In the genomic region with DNA sequence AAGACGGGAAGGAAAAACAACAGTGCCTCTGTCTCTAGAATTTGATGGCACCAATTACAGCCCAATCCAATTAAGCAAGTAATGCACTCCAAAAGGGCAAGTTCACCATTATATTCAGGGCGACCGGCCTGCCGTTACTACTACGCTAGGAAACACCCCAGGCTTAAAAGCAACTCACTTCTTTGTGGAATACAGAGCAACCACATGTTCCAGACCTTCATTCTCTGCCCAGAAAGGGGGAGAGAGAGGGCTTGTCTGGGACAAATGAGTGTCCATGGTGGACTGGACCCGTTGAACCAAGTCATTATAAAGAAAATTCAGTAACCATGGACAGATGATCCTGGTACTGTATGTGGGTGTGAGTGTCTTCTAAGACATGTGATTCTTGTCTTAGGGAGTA, we compare ENCODE assay signal across 19 cellular contexts. TPM values are rescaled to one million over a fixed set of nuclear protein-coding genes. Genes with fewer than 3 reads are reported as not detected.
DNase-seq lines count a peak whose midpoint lies in the region; ATAC-seq, FAIRE-seq and TF ChIP-seq lines count a peak whose summit lies in the region.
"Had no signal": no experiment of that assay in that cellular context is flagged by ENCODE, and none has a peak within 500 bp of the region (broad histone marks: within the 10 kb centered on the region; RNA-seq: fewer than 3 reads in every experiment).

No MANE protein-coding gene starts in this region.

- FAIRE-seq in kidney (lab: Jason Lieb, UNC): no peak

- H3K9ac ChIP-seq in HUES6 (ENCODE audit: low read length) (peak overlapping the region; percentile 92), kidney (ENCODE audit: low read length in 2 of 2) (peak overlapping the region in 1 of 2 donors; percentile 35)

- H3K4me3 ChIP-seq in HUES6 (ENCODE audit: low read depth, low read length) (peak overlapping the region; percentile 100), kidney (ENCODE audit: low read length in 2 of 2) (peak overlapping the region; percentile 42 to 56), skeletal muscle cell (ENCODE audit: low read depth, low read length) (peak overlapping the region; percentile 69), ascending aorta (no peak overlapping the region)

- H3K4me1 ChIP-seq in HUES6 (ENCODE audit: control insufficient read depth, insufficient read depth, low read length): peaks cover 18% of the 10 kb centered on the region
- no peaks in the 10 kb centered on the region for H3K4me1 ChIP-seq in kidney (ENCODE audit: control insufficient read depth in 1 of 2, insufficient read depth in 1 of 2, low read depth in 1 of 2, low read length in 2 of 2)
- H3K4me1 ChIP-seq in ascending aorta: no peaks in the 10 kb centered on the region
- H3K4me1 ChIP-seq: BE2C, Peyer's patch had no signal

- intact Hi-C loops in kidney (cut with DNase I): no loop called here
- intact Hi-C loops in ascending aorta (cut with DNase I): no loop called here

- ATAC-seq in HG02852 (IDR thresholded peaks at IDR 0.05; ENCODE audit: unreplicated experiment) (no peak), GM19023 (IDR thresholded peaks at IDR 0.05; ENCODE audit: unreplicated experiment) (no peak)
- ATAC-seq: activated CD8-positive, alpha-beta memory T cell treated with anti-CD3 and anti-CD28 coated beads, Interleukin-2, amount 10 ng/mL, durations not matched to agents 7 days and 5 days; left lobe of liver had no signal

- H3K27ac ChIP-seq in HUES6 (ENCODE audit: low read depth, low read length) (no peak overlapping the region; the same call in 1 of the 2 replicates), kidney (ENCODE audit: low read depth in 2 of 2, low read length in 2 of 2) (peak overlapping the region in 1 of 2 donors; percentile 24), ascending aorta (no peak overlapping the region)
- H3K27ac ChIP-seq: neutrophil, spleen had no signal

- TF ChIP-seq CTCF in kidney (IDR thresholded peaks at IDR 0.05; ENCODE audit: borderline replicate concordance, extremely low read depth, insufficient read depth) (no peak), ascending aorta (IDR thresholded peaks at IDR 0.05) (no peak), GM13977 (IDR thresholded peaks at IDR 0.05; ENCODE audit: extremely low read depth, insufficient read depth, missing control alignments) (no peak)

- in situ Hi-C loops in GM13977 (cut with MboI; ENCODE audit: low pct_unique_long_range_greater_than_20kb, low sequenced_read_pairs, unreplicated experiment): no loop called here

- H3K9me3 ChIP-seq in HUES6 (ENCODE audit: control insufficient read depth, insufficient read depth, low read depth, low read length): no peaks in the 10 kb centered on the region
- no peaks in the 10 kb centered on the region for H3K9me3 ChIP-seq in kidney (ENCODE audit: control insufficient read depth in 1 of 2, low read length in 2 of 2)
- H3K9me3 ChIP-seq in ascending aorta: no peaks in the 10 kb centered on the region
- H3K9me3 ChIP-seq: BE2C, neutrophil, Peyer's patch had no signal

- peaks cover 22% of the 10 kb centered on the region for H3K27me3 ChIP-seq in HUES6 (ENCODE audit: control insufficient read depth, insufficient read depth, low read length)
- no peaks in the 10 kb centered on the region for H3K27me3 ChIP-seq in ascending aorta
- H3K27me3 ChIP-seq: Peyer's patch had no signal

- peak; percentile 40 for DNase-seq in dermis blood vessel endothelial cell
- no peak for DNase-seq in kidney
- no peak for DNase-seq in skeletal muscle cell (ENCODE audit: low read depth)
- no peak for DNase-seq in ascending aorta (ENCODE audit: low spot score in 2 of 2)
- no peak for DNase-seq in GM13977 (ENCODE audit: low spot score)
- DNase-seq: activated CD8-positive, alpha-beta memory T cell treated with anti-CD3 and anti-CD28 coated beads, Interleukin-2, amount 10 ng/mL, durations not matched to agents 7 days and 5 days; activated naive CD4-positive, alpha-beta T cell treated with anti-CD3 and anti-CD28 coated beads for 36 hours; BE2C; caudate nucleus; DMS153; glutamatergic neuron; Kasumi-1; Peyer's patch; spleen had no signal

- H3K36me3 ChIP-seq in HUES6 (ENCODE audit: control insufficient read depth, insufficient read depth, low read length) (peaks cover 26% of the 10 kb centered on the region), kidney (ENCODE audit: control insufficient read depth in 1 of 2, insufficient read depth in 2 of 2, low read length in 2 of 2) (no peaks in the 10 kb centered on the region), ascending aorta (no peaks in the 10 kb centered on the region)
- H3K36me3 ChIP-seq: BE2C, neutrophil, Peyer's patch, spleen had no signal

RNA-seq across cellular contexts. Expression of a gene that starts 1.6 kb away (rescaled TPM):
- total RNA-seq in dermis blood vessel endothelial cell (292 and 321 TPM in 2 replicates), kidney (28.8 TPM), ascending aorta (22.9 TPM)
- 20.4 TPM for polyA plus RNA-seq in kidney (ENCODE audit: insufficient read depth, low read depth, low replicate concordance)
- total RNA-seq: activated CD8-positive, alpha-beta memory T cell treated with anti-CD3 and anti-CD28 coated beads, Interleukin-2, amount 10 ng/mL, durations not matched to agents 7 days and 5 days; activated naive CD4-positive, alpha-beta T cell treated with anti-CD3 and anti-CD28 coated beads for 36 hours had no signal

Comparison
In these comparisons a context has a peak if more than half of its experiments do, and no peak if none do; other contexts are left out.
1. H3K4me3 ChIP-seq: peak in HUES6 (single experiment), kidney (2 of 2) and skeletal muscle cell (single experiment); none in ascending aorta (0 of 2).